Comparison of ENCODE assay signal across 1 cellular context in genomic region chr3:158801696-158802398, GRCh38.
TF ChIP-seq lines count a peak whose summit lies in the region.

MFSD1 (plus strand) TSS chr3:158802054; CDS start chr3:158802153, 99 bp downstream.

TF ChIP-seq in HepG2, 621 proteins besides CTCF, POLR2A, EP300 and RAD21 (continued from another document and continues in another):
- TF ChIP-seq HMGXB3 (CRISPR knock-in tag; IDR thresholded peaks at IDR 0.05; ENCODE audit: borderline replicate concordance) (no peak), MEIS2 (CRISPR knock-in tag; IDR thresholded peaks at IDR 0.05) (peak; percentile 76; the same call in 1 of the 2 replicates), NFKBIZ (CRISPR knock-in tag; IDR thresholded peaks at IDR 0.05) (no peak), CAMTA2 (CRISPR knock-in tag; IDR thresholded peaks at IDR 0.05; ENCODE audit: borderline replicate concordance) (peak; percentile 23; the same call in 1 of the 2 replicates), TBX3 (IDR thresholded peaks at IDR 0.05; ENCODE audit: borderline replicate concordance) (no peak), MAFF (IDR thresholded peaks at IDR 0.05; ENCODE audit: low read depth, low read length) (no peak), ZNF451 (CRISPR knock-in tag; IDR thresholded peaks at IDR 0.05) (peak; percentile 59; the same call in 1 of the 2 replicates), HNF4G (IDR thresholded peaks at IDR 0.05; ENCODE audit: borderline replicate concordance, low read depth, low read length) (no peak), HNF4G (CRISPR knock-in tag; IDR thresholded peaks at IDR 0.05; ENCODE audit: borderline replicate concordance, low read depth) (0 out of 2 replicates have a peak, but pooled peaks have one; percentile 20), XBP1 (CRISPR knock-in tag; IDR thresholded peaks at IDR 0.05) (no peak), STAT5B (CRISPR knock-in tag; IDR thresholded peaks at IDR 0.05) (no peak), ETS1 (CRISPR knock-in tag; IDR thresholded peaks at IDR 0.05) (no peak), GATAD1 (CRISPR knock-in tag; IDR thresholded peaks at IDR 0.05) (peak; percentile 97), DDIT3 (CRISPR knock-in tag; IDR thresholded peaks at IDR 0.05) (no peak), ZNF724P (CRISPR knock-in tag; IDR thresholded peaks at IDR 0.05; ENCODE audit: borderline replicate concordance) (peak; percentile 85; the same call in 1 of the 2 replicates), ZNF30 (CRISPR knock-in tag; IDR thresholded peaks at IDR 0.05) (no peak), PTBP1 (IDR thresholded peaks at IDR 0.05; ENCODE audit: low read depth, low read length, poor library complexity, severe bottlenecking) (no peak), KLF13 (CRISPR knock-in tag; IDR thresholded peaks at IDR 0.05) (no peak), STAG1 (CRISPR knock-in tag; IDR thresholded peaks at IDR 0.05) (no peak), YEATS4 (CRISPR knock-in tag; IDR thresholded peaks at IDR 0.05; ENCODE audit: borderline replicate concordance) (peak; percentile 75), PHB2 (IDR thresholded peaks at IDR 0.05; ENCODE audit: partially characterized antibody) (no peak), TRIM24 (CRISPR knock-in tag; IDR thresholded peaks at IDR 0.05) (no peak), ZNF367 (CRISPR knock-in tag; IDR thresholded peaks at IDR 0.05; ENCODE audit: borderline replicate concordance) (no peak), ZNF605 (CRISPR knock-in tag; IDR thresholded peaks at IDR 0.05) (peak; percentile 75; the same call in 1 of the 2 replicates), ZNF772 (CRISPR knock-in tag; IDR thresholded peaks at IDR 0.05) (peak; percentile 81), ZBTB40 (IDR thresholded peaks at IDR 0.05) (no peak), ZBTB40 (CRISPR knock-in tag; IDR thresholded peaks at IDR 0.05) (peak; percentile 69; the same call in 1 of the 2 replicates), POLR2G (IDR thresholded peaks at IDR 0.05; ENCODE audit: low read depth, low read length) (peak; percentile 83), KMT2B (CRISPR knock-in tag; IDR thresholded peaks at IDR 0.05) (peak; percentile 97), FOXK1 (CRISPR knock-in tag; IDR thresholded peaks at IDR 0.05; ENCODE audit: borderline replicate concordance, low read depth) (peak; percentile 72; the same call in 1 of the 2 replicates), PBX2 (CRISPR knock-in tag; IDR thresholded peaks at IDR 0.05) (no peak), PITX1 (CRISPR knock-in tag; IDR thresholded peaks at IDR 0.05) (peak; percentile 54; the same call in 1 of the 2 replicates), ZNF850 (CRISPR knock-in tag; conservative IDR thresholded peaks at IDR 0.05) (no peak), E2F2 (CRISPR knock-in tag; IDR thresholded peaks at IDR 0.05; ENCODE audit: borderline replicate concordance) (peak; percentile 55; the same call in 1 of the 2 replicates), ZZZ3 (CRISPR knock-in tag; IDR thresholded peaks at IDR 0.05; ENCODE audit: borderline replicate concordance) (peak; percentile 70), NFIB (CRISPR knock-in tag; IDR thresholded peaks at IDR 0.05; ENCODE audit: borderline replicate concordance) (no peak), ATF2 (CRISPR knock-in tag; IDR thresholded peaks at IDR 0.05) (peak; percentile 78), FOXA1 (IDR thresholded peaks at IDR 0.05) (no peak), FOXA1 (CRISPR knock-in tag; IDR thresholded peaks at IDR 0.05) (peak; percentile 59; the same call in 1 of the 2 replicates), ZNF12 (CRISPR knock-in tag; IDR thresholded peaks at IDR 0.05) (0 out of 2 replicates have a peak, but pooled peaks have one; percentile 42), KLF9 (CRISPR knock-in tag; IDR thresholded peaks at IDR 0.05; ENCODE audit: low read depth) (peak; percentile 97; the same call in 1 of the 2 replicates), ZNF496 (CRISPR knock-in tag; IDR thresholded peaks at IDR 0.05; ENCODE audit: insufficient replicate concordance) (no peak), RXRB (CRISPR knock-in tag; IDR thresholded peaks at IDR 0.05; ENCODE audit: borderline replicate concordance) (peak; percentile 52)
